Comparison of ENCODE assay signal across 13 cellular contexts in the genomic region with DNA sequence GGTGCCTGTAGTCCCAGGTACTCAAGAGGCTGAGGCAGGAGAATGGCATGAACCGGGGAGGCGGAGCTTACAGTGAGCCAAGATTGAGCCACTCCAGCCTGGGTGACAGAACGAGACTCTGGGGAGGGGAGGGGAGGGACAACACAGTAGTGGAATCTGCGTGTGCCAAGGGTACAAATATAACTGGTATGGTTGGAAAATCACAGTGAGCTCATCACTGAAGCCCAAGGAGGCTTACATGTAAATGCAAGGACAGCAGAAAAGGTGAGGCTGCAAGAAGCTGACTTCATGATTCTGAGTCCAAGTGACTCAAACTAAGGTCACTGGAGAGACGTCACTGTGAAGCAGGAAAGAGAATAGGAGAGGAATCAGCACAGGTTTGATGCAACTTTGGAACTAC. TPM values are rescaled to one million over a fixed set of nuclear protein-coding genes. Genes with fewer than 3 reads are reported as not detected.
DNase-seq lines count a peak whose midpoint lies in the region; ATAC-seq and TF ChIP-seq lines count a peak whose summit lies in the region.
"Had no signal": no experiment of that assay in that cellular context is flagged by ENCODE, and none has a peak within 500 bp of the region (broad histone marks: within the 10 kb centered on the region; RNA-seq: fewer than 3 reads in every experiment).

No MANE protein-coding gene starts in this region.

- no peak overlapping the region for H3K4me3 Mint-ChIP-seq in WTC11
- no peak overlapping the region for H3K4me3 Mint-ChIP-seq in activated T-helper 1 cell treated with anti-CD3 and anti-CD28 coated beads, Interleukin-12 subunit alpha, Interleukin-12 subunit beta, Interleukin-2, Interleukin-4 antibody, amounts not matched to agents 30 ng/mL and 10 ng/mL and 1 ng/mL, durations not matched to agents 14 hours and 24 hours and 36 hours
- H3K4me3 Mint-ChIP-seq: activated naive CD4-positive, alpha-beta T cell treated with anti-CD3 and anti-CD28 coated beads for 36 hours had no signal

- POLR2A ChIA-PET in WTC11 (lab: Charles Lee) = interaction anchor here (0.9 kb wide), 1 partner anchor 9 kb away, joined by 3 read pairs; a partner anchor contains a TSS

- H3K27ac Mint-ChIP-seq in WTC11 = peak overlapping the region; percentile 77
- H3K27ac Mint-ChIP-seq in activated T-helper 1 cell treated with anti-CD3 and anti-CD28 coated beads, Interleukin-12 subunit alpha, Interleukin-12 subunit beta, Interleukin-2, Interleukin-4 antibody, amounts not matched to agents 30 ng/mL and 10 ng/mL and 1 ng/mL, durations not matched to agents 14 hours and 24 hours and 36 hours = no peak overlapping the region
- H3K27ac Mint-ChIP-seq: activated naive CD4-positive, alpha-beta T cell treated with anti-CD3 and anti-CD28 coated beads for 36 hours had no signal

- peaks cover 56% of the 10 kb centered on the region for H3K4me1 Mint-ChIP-seq in WTC11
- no peaks in the 10 kb centered on the region for H3K4me1 Mint-ChIP-seq in activated T-helper 1 cell treated with anti-CD3 and anti-CD28 coated beads, Interleukin-12 subunit alpha, Interleukin-12 subunit beta, Interleukin-2, Interleukin-4 antibody, amounts not matched to agents 30 ng/mL and 10 ng/mL and 1 ng/mL, durations not matched to agents 14 hours and 24 hours and 36 hours (ENCODE audit: low read depth)

- 0 out of 2 replicates have a peak, but pooled peaks have one; percentile 27 for ATAC-seq in WTC11
- peak; percentile 93 for ATAC-seq in foreskin keratinocyte

- intact Hi-C loops in activated T-helper 1 cell treated with anti-CD3 and anti-CD28 coated beads, Interleukin-12 subunit alpha, Interleukin-12 subunit beta, Interleukin-2, Interleukin-4 antibody, amounts not matched to agents 30 ng/mL and 10 ng/mL and 1 ng/mL, durations not matched to agents 14 hours and 24 hours and 36 hours (cut with micrococcal nuclease) = no loop called here

- H3K36me3 Mint-ChIP-seq in WTC11 = no peaks in the 10 kb centered on the region; the same call in 1 of the 2 replicates
- no peaks in the 10 kb centered on the region for H3K36me3 Mint-ChIP-seq in activated T-helper 1 cell treated with anti-CD3 and anti-CD28 coated beads, Interleukin-12 subunit alpha, Interleukin-12 subunit beta, Interleukin-2, Interleukin-4 antibody, amounts not matched to agents 30 ng/mL and 10 ng/mL and 1 ng/mL, durations not matched to agents 14 hours and 24 hours and 36 hours (ENCODE audit: low read depth)

- TF ChIP-seq CTCF in WTC11 (IDR thresholded peaks at IDR 0.05) (no peak), foreskin keratinocyte (conservative IDR thresholded peaks at IDR 0.05) (no peak)

- H3K27me3 Mint-ChIP-seq in WTC11 (ENCODE audit: low read depth) = no peaks in the 10 kb centered on the region
- H3K27me3 Mint-ChIP-seq in activated T-helper 1 cell treated with anti-CD3 and anti-CD28 coated beads, Interleukin-12 subunit alpha, Interleukin-12 subunit beta, Interleukin-2, Interleukin-4 antibody, amounts not matched to agents 30 ng/mL and 10 ng/mL and 1 ng/mL, durations not matched to agents 14 hours and 24 hours and 36 hours (ENCODE audit: insufficient read depth) = peaks cover 44% of the 10 kb centered on the region

- CTCF ChIA-PET in WTC11 (lab: Charles Lee) = no interaction called here

- peak overlapping the region; percentile 76 for H3K27ac ChIP-seq in foreskin keratinocyte

- H3K9me3 Mint-ChIP-seq in WTC11 = no peaks in the 10 kb centered on the region
- H3K9me3 Mint-ChIP-seq in activated T-helper 1 cell treated with anti-CD3 and anti-CD28 coated beads, Interleukin-12 subunit alpha, Interleukin-12 subunit beta, Interleukin-2, Interleukin-4 antibody, amounts not matched to agents 30 ng/mL and 10 ng/mL and 1 ng/mL, durations not matched to agents 14 hours and 24 hours and 36 hours = no peaks in the 10 kb centered on the region
- H3K9me3 Mint-ChIP-seq: activated naive CD4-positive, alpha-beta T cell treated with anti-CD3 and anti-CD28 coated beads for 36 hours had no signal

- peaks cover 55% of the 10 kb centered on the region for H3K4me1 ChIP-seq in foreskin keratinocyte

- DNase-seq in HPDE6-E6E7 (ENCODE audit: extremely low spot score) (peak; percentile 76), WTC11 (ENCODE audit: low spot score) (no peak), foreskin keratinocyte (peak; percentile 95 to 99), stromal cell of bone marrow (ENCODE audit: low read depth) (peak; percentile 48), NCI-H2107 treated with DMSO at 0.1 percent for 48 hours (lab: John Stamatoyannopoulos, UW; ENCODE audit: unreplicated experiment) (no peak)
- no peak for DNase-seq in activated T-helper 1 cell treated with anti-CD3 and anti-CD28 coated beads, Interleukin-12 subunit alpha, Interleukin-12 subunit beta, Interleukin-2, Interleukin-4 antibody, amounts not matched to agents 30 ng/mL and 10 ng/mL and 1 ng/mL, durations not matched to agents 14 hours and 24 hours and 36 hours (ENCODE audit: low spot score)
- no peak for DNase-seq in effector CD4-positive, alpha-beta T cell
- DNase-seq: activated CD4-positive, alpha-beta T cell treated with anti-CD3 and anti-CD28 coated beads, Interleukin-2, amount 50 U/mL, for 48 hours; activated naive CD4-positive, alpha-beta T cell treated with anti-CD3 and anti-CD28 coated beads for 36 hours; DMS79 treated with DMSO at 0.1 percent for 48 hours; KBM-7; NCI-H446 treated with DMSO at 0.1 percent for 48 hours; stimulated activated CD4-positive, alpha-beta T cell treated with anti-CD3 and anti-CD28 coated beads, Interleukin-4, amount 100 ng/mL, for 24 hours had no signal

- H3K27me3 ChIP-seq in foreskin keratinocyte = no peaks in the 10 kb centered on the region

TF ChIP-seq in WTC11, 78 proteins besides CTCF, POLR2A, EP300 and RAD21 (continues in another document):
- TF ChIP-seq EMX1 (CRISPR knock-in tag; IDR thresholded peaks at IDR 0.05) (no peak), HMGA2 (CRISPR knock-in tag; IDR thresholded peaks at IDR 0.05) (no peak), ZBTB21 (CRISPR knock-in tag; IDR thresholded peaks at IDR 0.05; ENCODE audit: borderline replicate concordance) (no peak)
- TF ChIP-seq, protein P1, sequence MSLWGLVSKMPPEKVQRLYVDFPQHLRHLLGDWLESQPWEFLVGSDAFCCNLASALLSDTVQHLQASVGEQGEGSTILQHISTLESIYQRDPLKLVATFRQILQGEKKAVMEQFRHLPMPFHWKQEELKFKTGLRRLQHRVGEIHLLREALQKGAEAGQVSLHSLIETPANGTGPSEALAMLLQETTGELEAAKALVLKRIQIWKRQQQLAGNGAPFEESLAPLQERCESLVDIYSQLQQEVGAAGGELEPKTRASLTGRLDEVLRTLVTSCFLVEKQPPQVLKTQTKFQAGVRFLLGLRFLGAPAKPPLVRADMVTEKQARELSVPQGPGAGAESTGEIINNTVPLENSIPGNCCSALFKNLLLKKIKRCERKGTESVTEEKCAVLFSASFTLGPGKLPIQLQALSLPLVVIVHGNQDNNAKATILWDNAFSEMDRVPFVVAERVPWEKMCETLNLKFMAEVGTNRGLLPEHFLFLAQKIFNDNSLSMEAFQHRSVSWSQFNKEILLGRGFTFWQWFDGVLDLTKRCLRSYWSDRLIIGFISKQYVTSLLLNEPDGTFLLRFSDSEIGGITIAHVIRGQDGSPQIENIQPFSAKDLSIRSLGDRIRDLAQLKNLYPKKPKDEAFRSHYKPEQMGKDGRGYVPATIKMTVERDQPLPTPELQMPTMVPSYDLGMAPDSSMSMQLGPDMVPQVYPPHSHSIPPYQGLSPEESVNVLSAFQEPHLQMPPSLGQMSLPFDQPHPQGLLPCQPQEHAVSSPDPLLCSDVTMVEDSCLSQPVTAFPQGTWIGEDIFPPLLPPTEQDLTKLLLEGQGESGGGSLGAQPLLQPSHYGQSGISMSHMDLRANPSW (CRISPR knock-in tag; conservative IDR thresholded peaks at IDR 0.05; ENCODE audit: low read depth) = no peak
- TF ChIP-seq, protein P2, sequence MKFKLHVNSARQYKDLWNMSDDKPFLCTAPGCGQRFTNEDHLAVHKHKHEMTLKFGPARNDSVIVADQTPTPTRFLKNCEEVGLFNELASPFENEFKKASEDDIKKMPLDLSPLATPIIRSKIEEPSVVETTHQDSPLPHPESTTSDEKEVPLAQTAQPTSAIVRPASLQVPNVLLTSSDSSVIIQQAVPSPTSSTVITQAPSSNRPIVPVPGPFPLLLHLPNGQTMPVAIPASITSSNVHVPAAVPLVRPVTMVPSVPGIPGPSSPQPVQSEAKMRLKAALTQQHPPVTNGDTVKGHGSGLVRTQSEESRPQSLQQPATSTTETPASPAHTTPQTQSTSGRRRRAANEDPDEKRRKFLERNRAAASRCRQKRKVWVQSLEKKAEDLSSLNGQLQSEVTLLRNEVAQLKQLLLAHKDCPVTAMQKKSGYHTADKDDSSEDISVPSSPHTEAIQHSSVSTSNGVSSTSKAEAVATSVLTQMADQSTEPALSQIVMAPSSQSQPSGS (CRISPR knock-in tag; IDR thresholded peaks at IDR 0.05; ENCODE audit: borderline replicate concordance, low read depth) = no peak
- TF ChIP-seq, protein P3, sequence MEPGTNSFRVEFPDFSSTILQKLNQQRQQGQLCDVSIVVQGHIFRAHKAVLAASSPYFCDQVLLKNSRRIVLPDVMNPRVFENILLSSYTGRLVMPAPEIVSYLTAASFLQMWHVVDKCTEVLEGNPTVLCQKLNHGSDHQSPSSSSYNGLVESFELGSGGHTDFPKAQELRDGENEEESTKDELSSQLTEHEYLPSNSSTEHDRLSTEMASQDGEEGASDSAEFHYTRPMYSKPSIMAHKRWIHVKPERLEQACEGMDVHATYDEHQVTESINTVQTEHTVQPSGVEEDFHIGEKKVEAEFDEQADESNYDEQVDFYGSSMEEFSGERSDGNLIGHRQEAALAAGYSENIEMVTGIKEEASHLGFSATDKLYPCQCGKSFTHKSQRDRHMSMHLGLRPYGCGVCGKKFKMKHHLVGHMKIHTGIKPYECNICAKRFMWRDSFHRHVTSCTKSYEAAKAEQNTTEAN (CRISPR knock-in tag; IDR thresholded peaks at IDR 0.05) = no peak

RNA-seq across cellular contexts. Expression of a gene that starts 9.2 kb away (rescaled TPM):
- total RNA-seq in WTC11 (2021) (86.8 to 92.1 TPM (median 90.1 TPM) in 3 replicates), foreskin keratinocyte (93.4 and 100 TPM in 2 replicates)
- polyA plus RNA-seq in foreskin keratinocyte = 31.6 and 37.3 TPM in 2 replicates
- total RNA-seq in activated T-helper 1 cell treated with anti-CD3 and anti-CD28 coated beads, Interleukin-12 subunit alpha, Interleukin-12 subunit beta, Interleukin-2, Interleukin-4 antibody, amounts not matched to agents 30 ng/mL and 10 ng/mL and 1 ng/mL, durations not matched to agents 14 hours and 24 hours and 36 hours = 0.13 and 0.66 TPM in 2 replicates

RNA-seq across cellular contexts. Expression of a gene that starts 9.6 kb away (rescaled TPM):
- total RNA-seq in WTC11 (2021) = 14.2 to 18.6 TPM (median 14.5 TPM) in 3 replicates
- 30.8 and 31.2 TPM in 2 replicates for total RNA-seq in foreskin keratinocyte
- 10.1 and 11.5 TPM in 2 replicates for polyA plus RNA-seq in foreskin keratinocyte
- 0.24 and 0.31 TPM in 2 replicates for total RNA-seq in activated T-helper 1 cell treated with anti-CD3 and anti-CD28 coated beads, Interleukin-12 subunit alpha, Interleukin-12 subunit beta, Interleukin-2, Interleukin-4 antibody, amounts not matched to agents 30 ng/mL and 10 ng/mL and 1 ng/mL, durations not matched to agents 14 hours and 24 hours and 36 hours

Comparison
In these comparisons a context has a peak if more than half of its experiments do, and no peak if none do; other contexts are left out.
1. DNase-seq: peak in HPDE6-E6E7 (single experiment), foreskin keratinocyte (2 of 2) and stromal cell of bone marrow (single experiment); none in WTC11 (single experiment), NCI-H2107 treated with DMSO at 0.1 percent for 48 hours (single experiment), activated T-helper 1 cell treated with anti-CD3 and anti-CD28 coated beads, Interleukin-12 subunit alpha, Interleukin-12 subunit beta, Interleukin-2, Interleukin-4 antibody, amounts not matched to agents 30 ng/mL and 10 ng/mL and 1 ng/mL, durations not matched to agents 14 hours and 24 hours and 36 hours (single experiment) and effector CD4-positive, alpha-beta T cell (single experiment).
2. RNA of a gene that starts 9.2 kb away (total RNA-seq): 93.4 to 100 TPM in foreskin keratinocyte and 86.8 to 92.1 TPM in WTC11; 0.13 to 0.66 TPM in activated T-helper 1 cell treated with anti-CD3 and anti-CD28 coated beads, Interleukin-12 subunit alpha, Interleukin-12 subunit beta, Interleukin-2, Interleukin-4 antibody, amounts not matched to agents 30 ng/mL and 10 ng/mL and 1 ng/mL, durations not matched to agents 14 hours and 24 hours and 36 hours; every median in the first group is over 10 times any median in the second.
3. RNA of a gene that starts 9.6 kb away (total RNA-seq): 30.8 to 31.2 TPM in foreskin keratinocyte and 14.2 to 18.6 TPM in WTC11; 0.24 to 0.31 TPM in activated T-helper 1 cell treated with anti-CD3 and anti-CD28 coated beads, Interleukin-12 subunit alpha, Interleukin-12 subunit beta, Interleukin-2, Interleukin-4 antibody, amounts not matched to agents 30 ng/mL and 10 ng/mL and 1 ng/mL, durations not matched to agents 14 hours and 24 hours and 36 hours; every median in the first group is over 10 times any median in the second.